Comparison of ENCODE assay signal across 8 cellular contexts in genomic region chr6:34243901-34244884, GRCh38. TPM values are rescaled to one million over a fixed set of nuclear protein-coding genes. Genes with fewer than 3 reads are reported as not detected.
DNase-seq lines count a peak whose midpoint lies in the region; ATAC-seq and TF ChIP-seq lines count a peak whose summit lies in the region.

No MANE protein-coding gene starts in this region.

- TF ChIP-seq CTCF in Loucy (conservative IDR thresholded peaks at IDR 0.05; ENCODE audit: low read length): peak; percentile 51
- peak in 2 of 6 experiments; percentile 28 to 32 for TF ChIP-seq CTCF in esophagus squamous epithelium (IDR thresholded peaks at IDR 0.05)
- TF ChIP-seq CTCF in omental fat pad (IDR thresholded peaks at IDR 0.05): no peak

- peaks cover 39% of the 10 kb centered on the region for H3K79me2 ChIP-seq in Loucy (ENCODE audit: insufficient read depth, low read length)

- peak; percentile 58 for ATAC-seq in omental fat pad (ENCODE audit: low FRiP score)

- H3K27me3 ChIP-seq in Loucy (ENCODE audit: insufficient read depth, low read length, poor library complexity, severe bottlenecking) (no peaks in the 10 kb centered on the region), esophagus squamous epithelium (no peaks in the 10 kb centered on the region)

- no peak overlapping the region for H2AFZ ChIP-seq in Loucy (ENCODE audit: low read length)

- TF ChIP-seq POLR2A in esophagus squamous epithelium (IDR thresholded peaks at IDR 0.05): no peak

- H3F3A ChIP-seq in Loucy (ENCODE audit: low read depth): no peaks in the 10 kb centered on the region

- 19 to 30% methylated on average over 7 to 9 of the region's 19 CpGs for WGBS in esophagus squamous epithelium, 2 donors

- no peaks in the 10 kb centered on the region for H3K9me2 ChIP-seq in Loucy (replicated peaks; ENCODE audit: low read depth, low read length)

- H3K4me1 ChIP-seq in Loucy (ENCODE audit: insufficient read depth, low read length, poor library complexity, severe bottlenecking): peaks cover 31% of the 10 kb centered on the region
- peaks cover 28 to 80% (median 34%) of the 10 kb centered on the region in 3 donors for H3K4me1 ChIP-seq in esophagus squamous epithelium

- intact Hi-C loops in esophagus squamous epithelium (cut with DNase I): no loop called here

- H3K9ac ChIP-seq in Loucy (ENCODE audit: low read depth, low read length, poor library complexity, severe bottlenecking): no peak overlapping the region

- H4K20me1 ChIP-seq in Loucy (ENCODE audit: insufficient read depth, low read length, poor library complexity, severe bottlenecking): peaks cover 59% of the 10 kb centered on the region

- H3K4me2 ChIP-seq in Loucy (ENCODE audit: low read depth, low read length, poor library complexity, severe bottlenecking): peak overlapping the region; percentile 14

- H3K4me3 ChIP-seq in Loucy (ENCODE audit: low read length, poor library complexity, severe bottlenecking) (no peak overlapping the region), esophagus squamous epithelium (peak overlapping the region in 1 of 4 donors; percentile 34)

- peaks cover 36% of the 10 kb centered on the region; the same call in 1 of the 2 replicates for H3K36me3 ChIP-seq in Loucy (ENCODE audit: insufficient read depth, low read length)
- H3K36me3 ChIP-seq in esophagus squamous epithelium: peaks cover 4 to 66% (median 16%) of the 10 kb centered on the region in 3 donors

- H3K27ac ChIP-seq in esophagus squamous epithelium: peak overlapping the region; percentile 79 to 86 (median 82)

- H3K9me3 ChIP-seq in Loucy (ENCODE audit: insufficient read depth, low read depth, low read length) (no peaks in the 10 kb centered on the region), esophagus squamous epithelium (no peaks in the 10 kb centered on the region)

- peak; percentile 94 for DNase-seq in EH (ENCODE audit: low read depth)
- peak; percentile 67 for DNase-seq in activated CD8-positive, alpha-beta memory T cell treated with anti-CD3 and anti-CD28 coated beads, Interleukin-2, amount 50 U/mL, for 4 hours
- DNase-seq in esophagus squamous epithelium (lab: John Stamatoyannopoulos, UW): no peak
- DNase-seq in omental fat pad (ENCODE audit: low spot score): peak; percentile 80
- DNase-seq in NCI-H1105 treated with DMSO at 0.1 percent for 48 hours (lab: John Stamatoyannopoulos, UW): no peak
- no peak for DNase-seq in RPMI8226
- DNase-seq in NCI-H526 treated with DMSO at 0.1 percent for 48 hours (lab: John Stamatoyannopoulos, UW): no peak

RNA-seq across cellular contexts. Expression of gene SMIM29, which starts 4.6 kb away (rescaled TPM):
- total RNA-seq in esophagus squamous epithelium: 10 to 100 TPM; 17.3 to 21.6 (median 18.2) TPM
- 10 to 100 TPM; 11.8 to 23.8 (median 17.2) TPM for total RNA-seq in omental fat pad

RNA-seq across cellular contexts. Expression of gene HMGA1, which starts 7.5 kb away (rescaled TPM):
- total RNA-seq in esophagus squamous epithelium (100 to 1,000 TPM; 118 to 309 (median 193) TPM), omental fat pad (10 to 100 TPM; 15.6 to 80.7 (median 31.3) TPM)

Comparison
In these comparisons a context has a peak if more than half of its experiments do, and no peak if none do; other contexts are left out.
1. DNase-seq: peak in EH (single experiment), activated CD8-positive, alpha-beta memory T cell treated with anti-CD3 and anti-CD28 coated beads, Interleukin-2, amount 50 U/mL, for 4 hours (single experiment) and omental fat pad (single experiment); none in esophagus squamous epithelium (single experiment), NCI-H1105 treated with DMSO at 0.1 percent for 48 hours (single experiment), RPMI8226 (single experiment) and NCI-H526 treated with DMSO at 0.1 percent for 48 hours (single experiment).